In the genomic region with DNA sequence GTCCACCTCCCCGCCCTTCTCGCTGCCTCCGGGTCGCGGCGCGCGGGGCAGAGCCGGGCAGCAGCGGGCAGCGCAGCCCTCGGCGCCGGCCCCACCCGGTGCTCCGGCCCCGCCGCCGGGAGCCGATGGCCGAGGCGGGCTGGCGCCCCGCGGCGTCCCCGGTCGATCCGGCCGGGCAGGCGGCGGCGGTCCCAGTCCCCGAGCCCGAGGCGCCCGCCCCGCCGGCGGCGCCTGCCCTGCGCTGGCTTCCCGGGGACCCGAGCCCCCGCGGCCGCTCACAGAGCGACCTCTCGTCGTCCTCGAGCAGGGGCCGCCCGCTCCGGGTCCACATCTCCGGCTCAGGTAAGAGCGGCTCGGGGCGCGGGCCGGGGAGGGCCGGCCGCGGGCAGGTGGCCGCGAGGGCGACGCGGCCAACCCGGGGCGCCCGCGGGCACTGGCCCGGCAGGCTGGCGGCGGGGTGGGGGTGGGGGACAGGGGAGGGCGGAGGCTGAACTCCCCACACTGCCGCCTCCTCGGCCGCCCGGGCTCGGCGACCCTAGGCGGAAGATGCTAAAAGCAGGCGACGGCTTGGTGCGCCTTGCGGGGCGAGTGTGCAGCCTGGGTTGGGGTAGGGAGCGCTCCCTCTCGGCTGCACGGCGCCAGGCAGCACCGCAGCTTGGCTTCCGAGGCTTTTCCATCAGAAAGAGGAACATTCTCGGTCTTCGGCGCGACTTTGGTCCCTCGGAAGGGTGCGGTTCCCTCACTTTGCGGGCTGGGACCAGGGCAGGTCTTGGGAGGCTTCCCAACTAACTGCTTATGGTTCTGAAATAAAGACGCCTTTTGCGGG, we compare ENCODE assay signal across 1 cellular context.
TF ChIP-seq lines count a peak whose summit lies in the region.

No MANE protein-coding gene starts in this region.

TF ChIP-seq in GM12878, 131 proteins besides CTCF, POLR2A, EP300 and RAD21:
- TF ChIP-seq EED (IDR thresholded peaks at IDR 0.05; ENCODE audit: low read depth): peak; percentile 63; the same call in 1 of the 2 replicates
- no peak for TF ChIP-seq NRF1 (conservative IDR thresholded peaks at IDR 0.05; ENCODE audit: low read depth, low read length)
- TF ChIP-seq ZNF687 (IDR thresholded peaks at IDR 0.05): no peak
- 0 out of 2 replicates have a peak, but pooled peaks have one; percentile 10 for TF ChIP-seq YY1 (IDR thresholded peaks at IDR 0.05; ENCODE audit: low read depth, low read length)
- TF ChIP-seq IKZF1 (conservative IDR thresholded peaks at IDR 0.05): peak; percentile 14
- TF ChIP-seq IKZF2 (IDR thresholded peaks at IDR 0.05): peak in 1 of 2 experiments; percentile 52; a peak in 3 of 4 replicates
- no peak for TF ChIP-seq MYB (IDR thresholded peaks at IDR 0.05; ENCODE audit: borderline replicate concordance, low read depth, low read length)
- TF ChIP-seq NR2C2 (IDR thresholded peaks at IDR 0.05; ENCODE audit: borderline replicate concordance, control insufficient read depth, insufficient read length, low read depth): no peak
- no peak for TF ChIP-seq RB1 (IDR thresholded peaks at IDR 0.05; ENCODE audit: borderline replicate concordance)
- TF ChIP-seq RAD51 (IDR thresholded peaks at IDR 0.05): no peak
- no peak for TF ChIP-seq SPI1 (IDR thresholded peaks at IDR 0.05; ENCODE audit: borderline replicate concordance, insufficient read depth, low read depth, low read length)
- TF ChIP-seq NR2F1 (conservative IDR thresholded peaks at IDR 0.05): no peak
- TF ChIP-seq SMC3 (IDR thresholded peaks at IDR 0.05; ENCODE audit: borderline replicate concordance, low read length): no peak
- TF ChIP-seq MEF2A (IDR thresholded peaks at IDR 0.05; ENCODE audit: insufficient read depth, low read depth, low read length): no peak
- no peak for TF ChIP-seq ZNF384 (IDR thresholded peaks at IDR 0.05; ENCODE audit: borderline replicate concordance, low read depth, low read length)
- no peak for TF ChIP-seq STAT3 (IDR thresholded peaks at IDR 0.05; ENCODE audit: low read depth, low read length)
- TF ChIP-seq BCL11A (IDR thresholded peaks at IDR 0.05; ENCODE audit: low read depth, low read length): no peak
- no peak for TF ChIP-seq KDM1A (IDR thresholded peaks at IDR 0.05; ENCODE audit: borderline replicate concordance)
- TF ChIP-seq, protein P1, sequence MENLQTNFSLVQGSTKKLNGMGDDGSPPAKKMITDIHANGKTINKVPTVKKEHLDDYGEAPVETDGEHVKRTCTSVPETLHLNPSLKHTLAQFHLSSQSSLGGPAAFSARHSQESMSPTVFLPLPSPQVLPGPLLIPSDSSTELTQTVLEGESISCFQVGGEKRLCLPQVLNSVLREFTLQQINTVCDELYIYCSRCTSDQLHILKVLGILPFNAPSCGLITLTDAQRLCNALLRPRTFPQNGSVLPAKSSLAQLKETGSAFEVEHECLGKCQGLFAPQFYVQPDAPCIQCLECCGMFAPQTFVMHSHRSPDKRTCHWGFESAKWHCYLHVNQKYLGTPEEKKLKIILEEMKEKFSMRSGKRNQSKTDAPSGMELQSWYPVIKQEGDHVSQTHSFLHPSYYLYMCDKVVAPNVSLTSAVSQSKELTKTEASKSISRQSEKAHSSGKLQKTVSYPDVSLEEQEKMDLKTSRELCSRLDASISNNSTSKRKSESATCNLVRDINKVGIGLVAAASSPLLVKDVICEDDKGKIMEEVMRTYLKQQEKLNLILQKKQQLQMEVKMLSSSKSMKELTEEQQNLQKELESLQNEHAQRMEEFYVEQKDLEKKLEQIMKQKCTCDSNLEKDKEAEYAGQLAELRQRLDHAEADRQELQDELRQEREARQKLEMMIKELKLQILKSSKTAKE (IDR thresholded peaks at IDR 0.05; ENCODE audit: low read depth, poor library complexity, severe bottlenecking): no peak
- TF ChIP-seq POLR2AphosphoS2 (IDR thresholded peaks at IDR 0.05; ENCODE audit: low read depth, low read length): no peak
- no peak for TF ChIP-seq SMAD5 (IDR thresholded peaks at IDR 0.05; ENCODE audit: low read depth)
- 0 out of 2 replicates have a peak, but pooled peaks have one; percentile 17 for TF ChIP-seq SMARCA5 (IDR thresholded peaks at IDR 0.05)
- 0 out of 2 replicates have a peak, but pooled peaks have one; percentile 5 for TF ChIP-seq GATAD2B (conservative IDR thresholded peaks at IDR 0.05; ENCODE audit: low read depth)
- TF ChIP-seq RCOR1 (conservative IDR thresholded peaks at IDR 0.05; ENCODE audit: low read depth, low read length): no peak
- no peak for TF ChIP-seq PAX8 (IDR thresholded peaks at IDR 0.05)
- peak; percentile 36; the same call in 1 of the 2 replicates for TF ChIP-seq RUNX3 (IDR thresholded peaks at IDR 0.05; ENCODE audit: low read length)
- TF ChIP-seq CREB1 (IDR thresholded peaks at IDR 0.05; ENCODE audit: low read depth): 0 out of 2 replicates have a peak, but pooled peaks have one; percentile 32
- TF ChIP-seq KLF5 (IDR thresholded peaks at IDR 0.05; ENCODE audit: partially characterized antibody): no peak
- TF ChIP-seq BHLHE40 (IDR thresholded peaks at IDR 0.05; ENCODE audit: borderline replicate concordance in 1 of 2, low read depth in 2 of 2, low read length in 1 of 2): no peak
TF ChIP-seq in GM12878: peak in this region for 8.
